ENCODE assay signal across 8 cellular contexts in the genomic region with DNA sequence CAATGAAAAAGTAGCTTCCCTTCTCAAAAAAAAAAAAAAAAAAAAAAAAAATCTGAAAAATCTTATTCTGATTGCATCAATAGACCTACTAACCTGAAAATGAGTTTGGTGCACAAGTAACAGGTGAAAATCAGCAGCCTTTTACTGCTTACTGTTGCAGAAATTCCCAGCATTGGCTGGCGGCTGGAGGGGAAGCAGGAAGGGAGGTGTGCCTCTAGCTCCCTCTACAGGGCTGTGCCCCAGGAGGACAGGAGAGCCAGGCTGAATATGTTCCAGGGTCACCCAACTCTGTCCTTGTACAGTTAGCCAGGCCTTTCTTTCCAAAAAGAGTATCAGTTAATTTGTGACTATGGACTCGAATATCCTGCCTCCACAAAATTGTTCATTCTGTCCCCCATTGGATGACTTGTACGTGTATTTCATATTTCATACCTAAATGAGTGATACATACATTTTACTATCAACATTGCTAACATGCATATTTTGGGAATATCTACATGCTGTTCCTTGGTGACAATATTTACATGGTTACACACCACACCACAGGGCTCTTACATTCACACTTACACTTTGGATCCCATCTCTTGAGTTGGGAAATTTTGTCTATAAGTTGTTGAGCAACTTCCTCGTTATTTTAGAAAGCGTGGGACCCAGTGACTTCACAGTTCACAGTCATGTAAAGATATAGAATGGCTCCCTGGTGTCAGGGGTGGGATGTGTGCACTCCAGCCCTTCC.
DNase-seq lines count a peak whose midpoint lies in the region; ATAC-seq, FAIRE-seq and TF ChIP-seq lines count a peak whose summit lies in the region.

No MANE protein-coding gene starts in this region.

- FAIRE-seq in A549 (lab: Jason Lieb, UNC), result no peak

- no peak overlapping the region for H3K27ac ChIP-seq in A549
- no peak overlapping the region for H3K27ac ChIP-seq in WERI-Rb-1

- peak; percentile 59 to 73 for DNase-seq in A549 (ENCODE audit: low read depth in 1 of 2, low spot score in 1 of 2)
- peak; percentile 63 for DNase-seq in NCI-H1092 (lab: John Stamatoyannopoulos, UW)
- peak; percentile 82 for DNase-seq in WERI-Rb-1
- peak; percentile 87 for DNase-seq in choroid plexus epithelial cell (ENCODE audit: low read depth)
- DNase-seq in left lobe of liver (ENCODE audit: low spot score), result peak; percentile 78
- peak; percentile 40 to 50 for DNase-seq in stimulated activated CD4-positive, alpha-beta T cell treated with anti-CD3 and anti-CD28 coated beads, Interleukin-2, amount 100 ng/mL, for 48 hours

- H3K4me3 ChIP-seq in A549 (no peak overlapping the region), GM12875 (ENCODE audit: low read depth, low read length) (no peak overlapping the region), WERI-Rb-1 (ENCODE audit: low read depth, low read length) (no peak overlapping the region), choroid plexus epithelial cell (ENCODE audit: low read depth, low read length) (no peak overlapping the region)

- TF ChIP-seq POLR2A in A549 (IDR thresholded peaks at IDR 0.05; ENCODE audit: low read length), result no peak

- peak; percentile 97 to 98 for ATAC-seq in A549
- peak; percentile 98 for ATAC-seq in left lobe of liver
- ATAC-seq in GM18517 (IDR thresholded peaks at IDR 0.05; ENCODE audit: unreplicated experiment), result no peak

- WGBS in A549 (ENCODE audit: missing lambda C conversion rate), result 42% methylated on average over 5 of the region's 5 CpGs

- no peaks in the 10 kb centered on the region for H3K9me3 ChIP-seq in A549
- no peaks in the 10 kb centered on the region for H3K9me3 ChIP-seq in WERI-Rb-1 (ENCODE audit: severe bottlenecking)

- H3K27me3 ChIP-seq in WERI-Rb-1 (ENCODE audit: insufficient read depth, low read depth, severe bottlenecking), result no peaks in the 10 kb centered on the region

- H3K4me1 ChIP-seq in A549, result peaks cover 5% of the 10 kb centered on the region

- CTCF ChIA-PET in A549 (lab: Yijun Ruan, JAX), result interaction anchor here (0.6 to 10.2 kb wide), 34 partner anchors 9 to 296 kb away, joined by 3 to 150 read pairs (median 5); a partner anchor contains a TSS

- peak; percentile 92 to 95 for TF ChIP-seq RAD21 in A549 (conservative IDR thresholded peaks at IDR 0.05 in 1 of 2, IDR thresholded peaks at IDR 0.05 in 1 of 2)

- POLR2A ChIA-PET in A549 (lab: Yijun Ruan, JAX), result interaction anchor here (0.6 to 0.8 kb wide), 2 partner anchors 39 to 81 kb away, joined by 4 to 5 read pairs; no protein-coding TSS in a partner anchor

- H3K4me2 ChIP-seq in A549, result no peak overlapping the region

- peaks cover 12% of the 10 kb centered on the region for H3K36me3 ChIP-seq in WERI-Rb-1

- no peak for TF ChIP-seq EP300 in A549 (IDR thresholded peaks at IDR 0.05)

- TF ChIP-seq CTCF in A549 (IDR thresholded peaks at IDR 0.05) (peak; percentile 85), GM12875 (IDR thresholded peaks at IDR 0.05; ENCODE audit: borderline replicate concordance, insufficient read depth, low read depth, low read length) (peak; percentile 89), WERI-Rb-1 (IDR thresholded peaks at IDR 0.05; ENCODE audit: low read depth, low read length) (peak; percentile 94), choroid plexus epithelial cell (conservative IDR thresholded peaks at IDR 0.05; ENCODE audit: low read depth, low read length) (peak; percentile 99)

TF ChIP-seq in A549, 52 proteins besides CTCF, POLR2A, EP300 and RAD21:
- peak; percentile 89 for TF ChIP-seq SMC3 (IDR thresholded peaks at IDR 0.05)
- TF ChIP-seq MAFK (IDR thresholded peaks at IDR 0.05; ENCODE audit: partially characterized antibody), result peak; percentile 93
- no peak for TF ChIP-seq FOSB (CRISPR knock-in tag; IDR thresholded peaks at IDR 0.05)
